In genomic region chr7:128860158-128861073, GRCh38 we compare ENCODE assay signal across 1 cellular context.
TF ChIP-seq lines count a peak whose summit lies in the region.

No MANE protein-coding gene starts in this region.

TF ChIP-seq in HepG2, 621 proteins besides CTCF, POLR2A, EP300 and RAD21:
- TF ChIP-seq ZNF556 (CRISPR knock-in tag; IDR thresholded peaks at IDR 0.05; ENCODE audit: borderline replicate concordance) = no peak
- TF ChIP-seq FOXA1 (IDR thresholded peaks at IDR 0.05) = no peak
- no peak for TF ChIP-seq FOXA1 (CRISPR knock-in tag; IDR thresholded peaks at IDR 0.05)
- TF ChIP-seq ZNF629 (CRISPR knock-in tag; conservative IDR thresholded peaks at IDR 0.05) = peak; percentile 58
- TF ChIP-seq DBP (CRISPR knock-in tag; IDR thresholded peaks at IDR 0.05; ENCODE audit: not compliant biosample characterization) = no peak
- peak; percentile 13; the same call in 1 of the 2 replicates for TF ChIP-seq STAG1 (CRISPR knock-in tag; IDR thresholded peaks at IDR 0.05)
